20 cellular contexts compared by ENCODE assay signal in the genomic region with DNA sequence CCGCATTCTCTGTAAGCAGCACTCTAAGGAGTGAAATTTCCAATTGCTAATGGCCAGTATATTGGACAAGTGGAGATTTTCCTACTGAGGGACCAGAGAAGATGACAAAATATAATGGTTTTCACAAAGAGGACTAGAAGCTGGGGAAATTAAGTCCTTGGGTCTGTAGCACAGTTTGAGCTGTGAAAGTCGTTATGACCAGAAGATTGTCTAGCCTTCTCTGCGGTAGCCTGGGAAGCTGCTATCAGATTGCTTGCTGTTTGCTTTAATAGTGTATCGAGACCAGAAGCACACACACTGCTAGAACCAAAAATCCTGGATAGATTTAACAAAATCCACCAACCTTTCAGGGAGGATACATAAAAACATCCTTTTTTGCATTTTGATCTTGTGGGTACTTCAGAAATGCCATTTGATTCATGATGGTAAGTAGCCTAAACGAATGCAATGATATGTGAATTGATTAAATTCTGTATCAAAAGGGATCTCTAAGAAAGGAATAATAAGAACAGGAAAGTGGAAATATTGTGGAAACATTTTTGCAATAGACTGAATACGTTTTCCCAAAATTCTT. TPM values are rescaled to one million over a fixed set of nuclear protein-coding genes. Genes with fewer than 3 reads are reported as not detected.
"Had no signal": no experiment of that assay in that cellular context is flagged by ENCODE, and none has a peak within 500 bp of the region (broad histone marks: within the 10 kb centered on the region; RNA-seq: fewer than 3 reads in every experiment).

No MANE protein-coding gene starts in this region.

- H3K36me3 ChIP-seq: brain microvascular endothelial cell, colonic mucosa, gastrocnemius medialis, heart left ventricle, neutrophil, thoracic aorta, upper lobe of left lung, WERI-Rb-1 had no signal

- H3K4me1 Mint-ChIP-seq: activated naive CD4-positive, alpha-beta T cell treated with anti-CD3 and anti-CD28 coated beads, Interleukin-2, amount 10 ng/mL, durations not matched to agents 7 days and 5 days; activated naive CD8-positive, alpha-beta T cell treated with anti-CD3 and anti-CD28 coated beads, Interleukin-2, amount 50 U/mL, for 24 hours had no signal

- ATAC-seq: activated naive CD8-positive, alpha-beta T cell treated with anti-CD3 and anti-CD28 coated beads, Interleukin-2, amount 50 U/mL, for 24 hours; gastrocnemius medialis; heart left ventricle; naive thymus-derived CD8-positive, alpha-beta T cell had no signal

- H3K27ac ChIP-seq: brain microvascular endothelial cell, colonic mucosa, gastrocnemius medialis, heart left ventricle, neutrophil, thoracic aorta, upper lobe of left lung, WERI-Rb-1 had no signal

- H3K36me3 Mint-ChIP-seq: activated naive CD4-positive, alpha-beta T cell treated with anti-CD3 and anti-CD28 coated beads, Interleukin-2, amount 10 ng/mL, durations not matched to agents 7 days and 5 days; naive thymus-derived CD8-positive, alpha-beta T cell; stimulated activated naive B cell treated with anti-CD40 and anti-IgM and Interleukin-4, amounts not matched to agents 10 μg/mL and 1 μg/mL and 100 μg/mL, for 72 hours had no signal

- H3K27me3 ChIP-seq: brain microvascular endothelial cell, colonic mucosa, gastrocnemius medialis, heart left ventricle, neutrophil, upper lobe of left lung had no signal

- H3K4me3 ChIP-seq: colonic mucosa, gastrocnemius medialis, heart left ventricle, thoracic aorta, upper lobe of left lung had no signal

- DNase-seq: activated CD4-positive, alpha-beta T cell treated with anti-CD3 and anti-CD28 coated beads for 1 hour; activated CD8-positive, alpha-beta memory T cell treated with anti-CD3 and anti-CD28 coated beads for 24 hours; activated CD8-positive, alpha-beta memory T cell treated with anti-CD3 and anti-CD28 coated beads, Interleukin-2, amount 50 U/mL, for 48 hours; activated effector memory CD4-positive, alpha-beta T cell treated with Interleukin-2 at 50 U/mL for 16 hours; activated naive CD4-positive, alpha-beta T cell treated with anti-CD3 and anti-CD28 coated beads, Interleukin-2, amount 10 ng/mL, durations not matched to agents 7 days and 5 days; activated naive CD8-positive, alpha-beta T cell treated with anti-CD3 and anti-CD28 coated beads, Interleukin-2, amount 50 U/mL, for 24 hours; activated T-cell treated with anti-CD3 and anti-CD28 coated beads, Interleukin-2, amount 50 U/mL, for 48 hours; anterior cingulate cortex; brain microvascular endothelial cell; central memory CD4-positive, alpha-beta T cell; colonic mucosa; gastrocnemius medialis; heart left ventricle; mesenchymal stem cell; naive thymus-derived CD8-positive, alpha-beta T cell; stimulated activated naive B cell treated with anti-CD40 and anti-IgM and Interleukin-4, amounts not matched to agents 10 μg/mL and 1 μg/mL and 100 μg/mL, for 72 hours; upper lobe of left lung; WERI-Rb-1 had no signal

- H3K27me3 Mint-ChIP-seq: stimulated activated naive B cell treated with anti-CD40 and anti-IgM and Interleukin-4, amounts not matched to agents 10 μg/mL and 1 μg/mL and 100 μg/mL, for 72 hours had no signal

- H3K9me3 Mint-ChIP-seq: activated naive CD4-positive, alpha-beta T cell treated with anti-CD3 and anti-CD28 coated beads, Interleukin-2, amount 10 ng/mL, durations not matched to agents 7 days and 5 days; activated naive CD8-positive, alpha-beta T cell treated with anti-CD3 and anti-CD28 coated beads, Interleukin-2, amount 50 U/mL, for 24 hours; naive thymus-derived CD8-positive, alpha-beta T cell had no signal

- H3K9me3 ChIP-seq: colonic mucosa, gastrocnemius medialis, heart left ventricle, neutrophil, thoracic aorta, upper lobe of left lung had no signal

- H3K4me3 Mint-ChIP-seq: activated naive CD4-positive, alpha-beta T cell treated with anti-CD3 and anti-CD28 coated beads, Interleukin-2, amount 10 ng/mL, durations not matched to agents 7 days and 5 days; activated naive CD8-positive, alpha-beta T cell treated with anti-CD3 and anti-CD28 coated beads, Interleukin-2, amount 50 U/mL, for 24 hours; naive thymus-derived CD8-positive, alpha-beta T cell; stimulated activated naive B cell treated with anti-CD40 and anti-IgM and Interleukin-4, amounts not matched to agents 10 μg/mL and 1 μg/mL and 100 μg/mL, for 72 hours had no signal

- H3K4me1 ChIP-seq: colonic mucosa, gastrocnemius medialis, heart left ventricle, upper lobe of left lung had no signal

- H3K27ac Mint-ChIP-seq: activated naive CD4-positive, alpha-beta T cell treated with anti-CD3 and anti-CD28 coated beads, Interleukin-2, amount 10 ng/mL, durations not matched to agents 7 days and 5 days; activated naive CD8-positive, alpha-beta T cell treated with anti-CD3 and anti-CD28 coated beads, Interleukin-2, amount 50 U/mL, for 24 hours; naive thymus-derived CD8-positive, alpha-beta T cell; stimulated activated naive B cell treated with anti-CD40 and anti-IgM and Interleukin-4, amounts not matched to agents 10 μg/mL and 1 μg/mL and 100 μg/mL, for 72 hours had no signal

RNA-seq across cellular contexts. Expression of gene ATP8B1, which starts 53.7 kb away (rescaled TPM):
- polyA plus RNA-seq: naive thymus-derived CD8-positive, alpha-beta T cell had no signal
